ENCODE assay signal across 1 cellular context in the genomic region with DNA sequence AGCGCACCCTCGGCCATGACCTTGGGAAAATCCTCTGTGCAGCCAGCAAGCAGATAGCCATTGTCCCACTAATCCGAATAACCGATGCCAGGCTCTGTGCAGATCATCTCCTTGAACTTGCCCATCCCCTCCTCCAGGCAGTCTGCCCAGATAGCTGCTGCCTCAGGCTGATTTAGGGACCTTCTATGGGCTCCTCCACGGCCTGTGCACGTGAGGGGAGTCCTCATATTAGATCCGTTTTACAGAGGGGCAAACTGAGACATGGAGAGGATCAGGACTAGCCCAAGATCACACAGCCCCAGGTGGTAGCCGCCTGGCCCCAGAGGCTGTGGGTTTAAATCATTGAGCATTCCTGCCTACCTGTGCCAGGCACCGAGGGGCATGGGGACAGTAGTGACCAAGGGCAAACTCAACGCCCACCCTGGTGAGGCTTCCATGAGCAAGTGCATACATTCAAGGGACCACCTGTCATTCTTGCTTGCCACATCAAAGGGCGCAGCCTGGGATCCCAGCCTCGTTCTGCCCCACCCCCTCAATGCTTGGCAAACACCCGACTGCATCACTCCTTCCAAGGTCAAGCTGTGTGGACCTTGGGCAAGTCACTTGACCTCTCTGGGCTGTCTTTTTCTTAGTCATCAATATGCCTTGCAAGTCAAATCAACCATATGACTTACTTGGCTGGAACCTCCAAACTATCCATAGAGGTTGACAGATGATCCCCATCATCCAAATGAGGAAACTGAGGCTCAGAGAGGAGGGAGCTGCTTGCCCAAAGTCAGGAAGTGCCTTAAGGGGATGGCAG.
TF ChIP-seq lines count a peak whose summit lies in the region.

No MANE protein-coding gene starts in this region.

TF ChIP-seq in HepG2, 621 proteins besides CTCF, POLR2A, EP300 and RAD21 (continued from another document and continues in another):
- TF ChIP-seq, protein P1, sequence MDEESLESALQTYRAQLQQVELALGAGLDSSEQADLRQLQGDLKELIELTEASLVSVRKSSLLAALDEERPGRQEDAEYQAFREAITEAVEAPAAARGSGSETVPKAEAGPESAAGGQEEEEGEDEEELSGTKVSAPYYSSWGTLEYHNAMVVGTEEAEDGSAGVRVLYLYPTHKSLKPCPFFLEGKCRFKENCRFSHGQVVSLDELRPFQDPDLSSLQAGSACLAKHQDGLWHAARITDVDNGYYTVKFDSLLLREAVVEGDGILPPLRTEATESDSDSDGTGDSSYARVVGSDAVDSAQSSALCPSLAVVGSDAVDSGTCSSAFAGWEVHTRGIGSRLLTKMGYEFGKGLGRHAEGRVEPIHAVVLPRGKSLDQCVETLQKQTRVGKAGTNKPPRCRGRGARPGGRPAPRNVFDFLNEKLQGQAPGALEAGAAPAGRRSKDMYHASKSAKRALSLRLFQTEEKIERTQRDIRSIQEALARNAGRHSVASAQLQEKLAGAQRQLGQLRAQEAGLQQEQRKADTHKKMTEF (CRISPR knock-in tag; IDR thresholded peaks at IDR 0.05), result peak; percentile 0; the same call in 1 of the 2 replicates
- TF ChIP-seq KLF9 (CRISPR knock-in tag; IDR thresholded peaks at IDR 0.05; ENCODE audit: low read depth) (no peak), PHF21A (CRISPR knock-in tag; IDR thresholded peaks at IDR 0.05) (peak; percentile 2; the same call in 1 of the 2 replicates), TRIM24 (CRISPR knock-in tag; IDR thresholded peaks at IDR 0.05) (no peak), TARDBP (CRISPR knock-in tag; IDR thresholded peaks at IDR 0.05) (peak; percentile 74), CHD4 (IDR thresholded peaks at IDR 0.05; ENCODE audit: borderline replicate concordance, low read length) (peak; percentile 98), SP5 (CRISPR knock-in tag; IDR thresholded peaks at IDR 0.05; ENCODE audit: borderline replicate concordance, low read depth) (peak; percentile 97), HNF4A (CRISPR knock-in tag; IDR thresholded peaks at IDR 0.05) (peak; percentile 55), ZNF703 (CRISPR knock-in tag; IDR thresholded peaks at IDR 0.05; ENCODE audit: borderline replicate concordance) (no peak), ZNF713 (CRISPR knock-in tag; IDR thresholded peaks at IDR 0.05) (no peak), HDAC2 (CRISPR knock-in tag; IDR thresholded peaks at IDR 0.05) (peak; percentile 54), TCF12 (IDR thresholded peaks at IDR 0.05) (no peak), TCF12 (CRISPR knock-in tag; IDR thresholded peaks at IDR 0.05) (no peak), ZMYM3 (CRISPR knock-in tag; IDR thresholded peaks at IDR 0.05) (peak; percentile 95), XRCC5 (optimal IDR thresholded peaks at IDR 0.05; ENCODE audit: low read length) (peak; percentile 46), AHR (CRISPR knock-in tag; IDR thresholded peaks at IDR 0.05) (0 out of 2 replicates have a peak, but pooled peaks have one; percentile 45), GABPB1 (CRISPR knock-in tag; IDR thresholded peaks at IDR 0.05) (0 out of 2 replicates have a peak, but pooled peaks have one; percentile 10), KLF15 (CRISPR knock-in tag; IDR thresholded peaks at IDR 0.05; ENCODE audit: borderline replicate concordance) (no peak), ADNP (CRISPR knock-in tag; IDR thresholded peaks at IDR 0.05) (peak; percentile 53; the same call in 1 of the 2 replicates), DMAP1 (CRISPR knock-in tag; IDR thresholded peaks at IDR 0.05) (no peak), ZNF589 (CRISPR knock-in tag; conservative IDR thresholded peaks at IDR 0.05) (0 out of 2 replicates have a peak, but pooled peaks have one; percentile 41), ZNF891 (CRISPR knock-in tag; IDR thresholded peaks at IDR 0.05) (0 out of 2 replicates have a peak, but pooled peaks have one; percentile 36), ATRX (CRISPR knock-in tag; IDR thresholded peaks at IDR 0.05; ENCODE audit: borderline replicate concordance) (no peak), MEIS1 (CRISPR knock-in tag; IDR thresholded peaks at IDR 0.05; ENCODE audit: borderline replicate concordance) (peak; percentile 18; the same call in 1 of the 2 replicates), FOSL2 (CRISPR knock-in tag; IDR thresholded peaks at IDR 0.05) (peak; percentile 85), KDM1A (CRISPR knock-in tag; IDR thresholded peaks at IDR 0.05) (peak; percentile 80), ZNF747 (CRISPR knock-in tag; IDR thresholded peaks at IDR 0.05; ENCODE audit: borderline replicate concordance) (0 out of 2 replicates have a peak, but pooled peaks have one; percentile 47), PHF20 (CRISPR knock-in tag; IDR thresholded peaks at IDR 0.05) (no peak), ZFP36L1 (CRISPR knock-in tag; IDR thresholded peaks at IDR 0.05) (peak; percentile 67; the same call in 1 of the 2 replicates), REXO4 (CRISPR knock-in tag; IDR thresholded peaks at IDR 0.05; ENCODE audit: borderline replicate concordance) (no peak), HNRNPL (IDR thresholded peaks at IDR 0.05; ENCODE audit: low read depth, low read length) (peak; percentile 44), YEATS2 (CRISPR knock-in tag; IDR thresholded peaks at IDR 0.05; ENCODE audit: borderline replicate concordance) (no peak), ZNF629 (CRISPR knock-in tag; conservative IDR thresholded peaks at IDR 0.05) (peak; percentile 97), SALL1 (CRISPR knock-in tag; IDR thresholded peaks at IDR 0.05) (0 out of 2 replicates have a peak, but pooled peaks have one; percentile 19), NR2F6 (IDR thresholded peaks at IDR 0.05) (peak; percentile 40; the same call in 1 of the 2 replicates), NR2F6 (CRISPR knock-in tag; IDR thresholded peaks at IDR 0.05) (peak; percentile 70; the same call in 1 of the 2 replicates), CHCHD3 (CRISPR knock-in tag; IDR thresholded peaks at IDR 0.05) (no peak), ELF4 (CRISPR knock-in tag; IDR thresholded peaks at IDR 0.05; ENCODE audit: borderline replicate concordance) (no peak)
- TF ChIP-seq, protein P2, sequence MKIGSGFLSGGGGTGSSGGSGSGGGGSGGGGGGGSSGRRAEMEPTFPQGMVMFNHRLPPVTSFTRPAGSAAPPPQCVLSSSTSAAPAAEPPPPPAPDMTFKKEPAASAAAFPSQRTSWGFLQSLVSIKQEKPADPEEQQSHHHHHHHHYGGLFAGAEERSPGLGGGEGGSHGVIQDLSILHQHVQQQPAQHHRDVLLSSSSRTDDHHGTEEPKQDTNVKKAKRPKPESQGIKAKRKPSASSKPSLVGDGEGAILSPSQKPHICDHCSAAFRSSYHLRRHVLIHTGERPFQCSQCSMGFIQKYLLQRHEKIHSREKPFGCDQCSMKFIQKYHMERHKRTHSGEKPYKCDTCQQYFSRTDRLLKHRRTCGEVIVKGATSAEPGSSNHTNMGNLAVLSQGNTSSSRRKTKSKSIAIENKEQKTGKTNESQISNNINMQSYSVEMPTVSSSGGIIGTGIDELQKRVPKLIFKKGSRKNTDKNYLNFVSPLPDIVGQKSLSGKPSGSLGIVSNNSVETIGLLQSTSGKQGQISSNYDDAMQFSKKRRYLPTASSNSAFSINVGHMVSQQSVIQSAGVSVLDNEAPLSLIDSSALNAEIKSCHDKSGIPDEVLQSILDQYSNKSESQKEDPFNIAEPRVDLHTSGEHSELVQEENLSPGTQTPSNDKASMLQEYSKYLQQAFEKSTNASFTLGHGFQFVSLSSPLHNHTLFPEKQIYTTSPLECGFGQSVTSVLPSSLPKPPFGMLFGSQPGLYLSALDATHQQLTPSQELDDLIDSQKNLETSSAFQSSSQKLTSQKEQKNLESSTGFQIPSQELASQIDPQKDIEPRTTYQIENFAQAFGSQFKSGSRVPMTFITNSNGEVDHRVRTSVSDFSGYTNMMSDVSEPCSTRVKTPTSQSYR (CRISPR knock-in tag; IDR thresholded peaks at IDR 0.05; ENCODE audit: borderline replicate concordance), result peak; percentile 94
- TF ChIP-seq, protein P3, sequence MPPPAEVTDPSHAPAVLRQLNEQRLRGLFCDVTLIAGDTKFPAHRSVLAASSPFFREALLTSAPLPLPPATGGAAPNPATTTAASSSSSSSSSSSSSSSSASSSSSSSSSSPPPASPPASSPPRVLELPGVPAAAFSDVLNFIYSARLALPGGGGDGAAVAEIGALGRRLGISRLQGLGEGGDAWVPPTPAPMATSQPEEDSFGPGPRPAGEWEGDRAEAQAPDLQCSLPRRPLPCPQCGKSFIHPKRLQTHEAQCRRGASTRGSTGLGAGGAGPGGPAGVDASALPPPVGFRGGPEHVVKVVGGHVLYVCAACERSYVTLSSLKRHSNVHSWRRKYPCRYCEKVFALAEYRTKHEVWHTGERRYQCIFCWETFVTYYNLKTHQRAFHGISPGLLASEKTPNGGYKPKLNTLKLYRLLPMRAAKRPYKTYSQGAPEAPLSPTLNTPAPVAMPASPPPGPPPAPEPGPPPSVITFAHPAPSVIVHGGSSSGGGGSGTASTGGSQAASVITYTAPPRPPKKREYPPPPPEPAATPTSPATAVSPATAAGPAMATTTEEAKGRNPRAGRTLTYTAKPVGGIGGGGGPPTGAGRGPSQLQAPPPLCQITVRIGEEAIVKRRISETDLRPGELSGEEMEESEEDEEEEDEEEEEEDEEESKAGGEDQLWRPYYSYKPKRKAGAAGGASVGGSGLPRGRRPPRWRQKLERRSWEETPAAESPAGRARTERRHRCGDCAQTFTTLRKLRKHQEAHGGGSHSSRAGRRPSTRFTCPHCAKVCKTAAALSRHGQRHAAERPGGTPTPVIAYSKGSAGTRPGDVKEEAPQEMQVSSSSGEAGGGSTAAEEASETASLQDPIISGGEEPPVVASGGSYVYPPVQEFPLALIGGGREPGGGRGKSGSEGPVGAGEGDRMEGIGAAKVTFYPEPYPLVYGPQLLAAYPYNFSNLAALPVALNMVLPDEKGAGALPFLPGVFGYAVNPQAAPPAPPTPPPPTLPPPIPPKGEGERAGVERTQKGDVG (CRISPR knock-in tag; IDR thresholded peaks at IDR 0.05; ENCODE audit: borderline replicate concordance), result 0 out of 2 replicates have a peak, but pooled peaks have one; percentile 17
- TF ChIP-seq, protein P4, sequence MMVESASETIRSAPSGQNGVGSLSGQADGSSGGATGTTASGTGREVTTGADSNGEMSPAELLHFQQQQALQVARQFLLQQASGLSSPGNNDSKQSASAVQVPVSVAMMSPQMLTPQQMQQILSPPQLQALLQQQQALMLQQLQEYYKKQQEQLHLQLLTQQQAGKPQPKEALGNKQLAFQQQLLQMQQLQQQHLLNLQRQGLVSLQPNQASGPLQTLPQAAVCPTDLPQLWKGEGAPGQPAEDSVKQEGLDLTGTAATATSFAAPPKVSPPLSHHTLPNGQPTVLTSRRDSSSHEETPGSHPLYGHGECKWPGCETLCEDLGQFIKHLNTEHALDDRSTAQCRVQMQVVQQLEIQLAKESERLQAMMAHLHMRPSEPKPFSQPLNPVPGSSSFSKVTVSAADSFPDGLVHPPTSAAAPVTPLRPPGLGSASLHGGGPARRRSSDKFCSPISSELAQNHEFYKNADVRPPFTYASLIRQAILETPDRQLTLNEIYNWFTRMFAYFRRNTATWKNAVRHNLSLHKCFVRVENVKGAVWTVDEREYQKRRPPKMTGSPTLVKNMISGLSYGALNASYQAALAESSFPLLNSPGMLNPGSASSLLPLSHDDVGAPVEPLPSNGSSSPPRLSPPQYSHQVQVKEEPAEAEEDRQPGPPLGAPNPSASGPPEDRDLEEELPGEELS (CRISPR knock-in tag; IDR thresholded peaks at IDR 0.05), result peak; percentile 49; the same call in 1 of the 2 replicates
- TF ChIP-seq, protein P5, sequence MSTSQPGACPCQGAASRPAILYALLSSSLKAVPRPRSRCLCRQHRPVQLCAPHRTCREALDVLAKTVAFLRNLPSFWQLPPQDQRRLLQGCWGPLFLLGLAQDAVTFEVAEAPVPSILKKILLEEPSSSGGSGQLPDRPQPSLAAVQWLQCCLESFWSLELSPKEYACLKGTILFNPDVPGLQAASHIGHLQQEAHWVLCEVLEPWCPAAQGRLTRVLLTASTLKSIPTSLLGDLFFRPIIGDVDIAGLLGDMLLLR (CRISPR knock-in tag; IDR thresholded peaks at IDR 0.05), result no peak
- TF ChIP-seq, protein P6, sequence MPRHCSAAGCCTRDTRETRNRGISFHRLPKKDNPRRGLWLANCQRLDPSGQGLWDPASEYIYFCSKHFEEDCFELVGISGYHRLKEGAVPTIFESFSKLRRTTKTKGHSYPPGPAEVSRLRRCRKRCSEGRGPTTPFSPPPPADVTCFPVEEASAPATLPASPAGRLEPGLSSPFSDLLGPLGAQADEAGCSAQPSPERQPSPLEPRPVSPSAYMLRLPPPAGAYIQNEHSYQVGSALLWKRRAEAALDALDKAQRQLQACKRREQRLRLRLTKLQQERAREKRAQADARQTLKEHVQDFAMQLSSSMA (CRISPR knock-in tag; IDR thresholded peaks at IDR 0.05), result no peak
- TF ChIP-seq, protein P7, sequence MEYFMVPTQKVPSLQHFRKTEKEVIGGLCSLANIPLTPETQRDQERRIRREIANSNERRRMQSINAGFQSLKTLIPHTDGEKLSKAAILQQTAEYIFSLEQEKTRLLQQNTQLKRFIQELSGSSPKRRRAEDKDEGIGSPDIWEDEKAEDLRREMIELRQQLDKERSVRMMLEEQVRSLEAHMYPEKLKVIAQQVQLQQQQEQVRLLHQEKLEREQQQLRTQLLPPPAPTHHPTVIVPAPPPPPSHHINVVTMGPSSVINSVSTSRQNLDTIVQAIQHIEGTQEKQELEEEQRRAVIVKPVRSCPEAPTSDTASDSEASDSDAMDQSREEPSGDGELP (IDR thresholded peaks at IDR 0.05; ENCODE audit: borderline replicate concordance, low read depth), result peak; percentile 27; the same call in 1 of the 2 replicates
- TF ChIP-seq, protein P8, sequence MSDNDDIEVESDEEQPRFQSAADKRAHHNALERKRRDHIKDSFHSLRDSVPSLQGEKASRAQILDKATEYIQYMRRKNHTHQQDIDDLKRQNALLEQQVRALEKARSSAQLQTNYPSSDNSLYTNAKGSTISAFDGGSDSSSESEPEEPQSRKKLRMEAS (IDR thresholded peaks at IDR 0.05), result peak; percentile 34; the same call in 1 of the 2 replicates
- TF ChIP-seq, protein P9, sequence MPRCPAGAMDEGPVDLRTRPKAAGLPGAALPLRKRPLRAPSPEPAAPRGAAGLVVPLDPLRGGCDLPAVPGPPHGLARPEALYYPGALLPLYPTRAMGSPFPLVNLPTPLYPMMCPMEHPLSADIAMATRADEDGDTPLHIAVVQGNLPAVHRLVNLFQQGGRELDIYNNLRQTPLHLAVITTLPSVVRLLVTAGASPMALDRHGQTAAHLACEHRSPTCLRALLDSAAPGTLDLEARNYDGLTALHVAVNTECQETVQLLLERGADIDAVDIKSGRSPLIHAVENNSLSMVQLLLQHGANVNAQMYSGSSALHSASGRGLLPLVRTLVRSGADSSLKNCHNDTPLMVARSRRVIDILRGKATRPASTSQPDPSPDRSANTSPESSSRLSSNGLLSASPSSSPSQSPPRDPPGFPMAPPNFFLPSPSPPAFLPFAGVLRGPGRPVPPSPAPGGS (CRISPR knock-in tag; IDR thresholded peaks at IDR 0.05), result no peak
- TF ChIP-seq, protein P10, sequence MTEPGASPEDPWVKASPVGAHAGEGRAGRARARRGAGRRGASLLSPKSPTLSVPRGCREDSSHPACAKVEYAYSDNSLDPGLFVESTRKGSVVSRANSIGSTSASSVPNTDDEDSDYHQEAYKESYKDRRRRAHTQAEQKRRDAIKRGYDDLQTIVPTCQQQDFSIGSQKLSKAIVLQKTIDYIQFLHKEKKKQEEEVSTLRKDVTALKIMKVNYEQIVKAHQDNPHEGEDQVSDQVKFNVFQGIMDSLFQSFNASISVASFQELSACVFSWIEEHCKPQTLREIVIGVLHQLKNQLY (CRISPR knock-in tag; IDR thresholded peaks at IDR 0.05), result no peak
- TF ChIP-seq, protein P11, sequence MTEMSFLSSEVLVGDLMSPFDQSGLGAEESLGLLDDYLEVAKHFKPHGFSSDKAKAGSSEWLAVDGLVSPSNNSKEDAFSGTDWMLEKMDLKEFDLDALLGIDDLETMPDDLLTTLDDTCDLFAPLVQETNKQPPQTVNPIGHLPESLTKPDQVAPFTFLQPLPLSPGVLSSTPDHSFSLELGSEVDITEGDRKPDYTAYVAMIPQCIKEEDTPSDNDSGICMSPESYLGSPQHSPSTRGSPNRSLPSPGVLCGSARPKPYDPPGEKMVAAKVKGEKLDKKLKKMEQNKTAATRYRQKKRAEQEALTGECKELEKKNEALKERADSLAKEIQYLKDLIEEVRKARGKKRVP (CRISPR knock-in tag; IDR thresholded peaks at IDR 0.05), result 0 out of 4 replicates have a peak, but pooled peaks of 1 of the 2 experiments have one; percentile 38
